1 cellular context compared by ENCODE assay signal in genomic region chr2:118845843-118846666, GRCh38.
TF ChIP-seq lines count a peak whose summit lies in the region.

No MANE protein-coding gene starts in this region.

TF ChIP-seq in GM23338, 12 proteins besides CTCF, POLR2A, EP300 and RAD21 (continued from another document):
- TF ChIP-seq ZNF462 (CRISPR knock-in tag; IDR thresholded peaks at IDR 0.05) (no peak), EZH2 (IDR thresholded peaks at IDR 0.05; ENCODE audit: low read depth, unreplicated experiment) (peak; percentile 99), ZNF114 (CRISPR knock-in tag; IDR thresholded peaks at IDR 0.05) (no peak), ZNF331 (CRISPR knock-in tag; IDR thresholded peaks at IDR 0.05; ENCODE audit: low read depth) (no peak)
TF ChIP-seq in GM23338: peak in this region for 2.
